9 cellular contexts compared by ENCODE assay signal in genomic region chr15:40334941-40335795, GRCh38. TPM values are rescaled to one million over a fixed set of nuclear protein-coding genes. Genes with fewer than 3 reads are reported as not detected.
A peak's percentile ranks its signal among the peaks of the same experiment; 100 is the strongest.
DNase-seq lines count a peak whose midpoint lies in the region; TF ChIP-seq lines count a peak whose summit lies in the region.
"Had no signal": no experiment of that assay in that cellular context is flagged by ENCODE, and none has a peak within 500 bp of the region (broad histone marks: within the 10 kb centered on the region; RNA-seq: fewer than 3 reads in every experiment).

No MANE protein-coding gene starts in this region.

- H3K9me3 ChIP-seq in duodenal mucosa (ENCODE audit: control insufficient read depth in 1 of 2, low read length in 2 of 2) (no peaks in the 10 kb centered on the region), skeletal muscle tissue (ENCODE audit: control insufficient read depth in 3 of 3, low read length in 3 of 3) (no peaks in the 10 kb centered on the region)

- peaks cover 57% of the 10 kb centered on the region in 2 donors for H3K4me1 ChIP-seq in duodenal mucosa (ENCODE audit: control insufficient read depth in 1 of 2, insufficient read depth in 2 of 2, low read length in 2 of 2)
- peaks cover 67 to 90% (median 79%) of the 10 kb centered on the region in 3 donors for H3K4me1 ChIP-seq in skeletal muscle tissue (ENCODE audit: control insufficient read depth in 3 of 3, insufficient read depth in 3 of 3, low read length in 3 of 3)

- DNase-seq in HT-29 (ENCODE audit: low spot score) (peak; percentile 39), NCI-H1436 treated with DMSO at 0.1 percent for 48 hours (lab: John Stamatoyannopoulos, UW) (no peak), SHP77 (lab: John Stamatoyannopoulos, UW) (no peak), GM10248 (ENCODE audit: extremely low spot score) (no peak)
- DNase-seq: activated CD4-positive, alpha-beta T cell treated with anti-CD3 and anti-CD28 coated beads for 36 hours; NCI-H146 had no signal

- H3K9ac ChIP-seq in duodenal mucosa (ENCODE audit: low read depth in 1 of 2, low read length in 2 of 2) (no peak overlapping the region), skeletal muscle tissue (ENCODE audit: low read depth in 1 of 3, low read length in 3 of 3) (peak overlapping the region in 2 of 3 donors; percentile 22 to 66)

- TF ChIP-seq CTCF in GM10248 (IDR thresholded peaks at IDR 0.05; ENCODE audit: control extremely low read depth, extremely low read depth, low read depth, missing control alignments) = no peak

- CTCF ChIA-PET in GM10248 (lab: Yijun Ruan, JAX) = interaction anchor here (0.8 to 16.1 kb wide), 16 partner anchors 7 to 548 kb away, joined by 3 to 263 read pairs (median 14); partner anchors contain the start of genes DISP2, INAFM2, PHGR1 and PLCB2

- H3K4me3 ChIP-seq in duodenal mucosa (ENCODE audit: low read depth in 1 of 2, low read length in 2 of 2) = no peak overlapping the region
- no peak overlapping the region for H3K4me3 ChIP-seq in skeletal muscle tissue (ENCODE audit: low read length in 3 of 3)

- no peaks in the 10 kb centered on the region for H3K27me3 ChIP-seq in duodenal mucosa (ENCODE audit: control insufficient read depth in 1 of 2, insufficient read depth in 2 of 2, low read length in 2 of 2)
- no peaks in the 10 kb centered on the region for H3K27me3 ChIP-seq in skeletal muscle tissue (ENCODE audit: control insufficient read depth in 3 of 3, insufficient read depth in 3 of 3, low read length in 3 of 3)

- POLR2A ChIA-PET in GM10248 (lab: Yijun Ruan, JAX) = interaction anchor here (1.7 kb wide), 1 partner anchor 12 kb away, joined by 4 read pairs; the partner anchor contains the start of gene INAFM2

- H3K36me3 ChIP-seq in duodenal mucosa (ENCODE audit: control insufficient read depth in 1 of 2, insufficient read depth in 2 of 2, low read length in 2 of 2) (no peaks in the 10 kb centered on the region), skeletal muscle tissue (ENCODE audit: control insufficient read depth in 3 of 3, insufficient read depth in 3 of 3, low read length in 3 of 3) (peaks cover 18 to 33% (median 19%) of the 10 kb centered on the region in 3 donors)

- H3K27ac ChIP-seq in duodenal mucosa (ENCODE audit: low read depth, low read length) (peak overlapping the region; percentile 77), skeletal muscle tissue (ENCODE audit: low read depth, low read length) (peak overlapping the region; percentile 73)

RNA-seq across cellular contexts. Expression of gene CCDC9B, which starts 5.6 kb away (rescaled TPM):
- total RNA-seq in HT-29 (2014; rRNA removed; shearing (Covaris generic)) = 15.3 and 16.4 TPM in 2 replicates
- total RNA-seq in skeletal muscle tissue = 2.1 TPM

RNA-seq across cellular contexts. Expression of gene INAFM2, which starts 11.7 kb away (rescaled TPM):
- total RNA-seq in HT-29 (2014; rRNA removed; shearing (Covaris generic)) = 7.9 and 10.2 TPM in 2 replicates
- total RNA-seq in skeletal muscle tissue = 11.5 TPM

RNA-seq across cellular contexts. Expression of gene PHGR1, which starts 15.7 kb away (rescaled TPM):
- 72.8 and 94.3 TPM in 2 replicates for total RNA-seq in HT-29 (2014; rRNA removed; shearing (Covaris generic))
- not detected for total RNA-seq in skeletal muscle tissue
- total RNA-seq: activated CD4-positive, alpha-beta T cell treated with anti-CD3 and anti-CD28 coated beads for 36 hours; OCI-LY7 had no signal

RNA-seq across cellular contexts. Expression of gene DISP2, which starts 22.9 kb away (rescaled TPM):
- 0.81 and 1.3 TPM in 2 replicates for total RNA-seq in HT-29 (2014; rRNA removed; shearing (Covaris generic))
- under 0.01 TPM for total RNA-seq in skeletal muscle tissue

RNA-seq across cellular contexts. Expression of gene PLCB2, which starts 27.4 kb away (rescaled TPM):
- 0.38 and 0.91 TPM in 2 replicates for total RNA-seq in HT-29 (2014; rRNA removed; shearing (Covaris generic))
- total RNA-seq in skeletal muscle tissue = 3.7 TPM

Comparison
In these comparisons a context has a peak if more than half of its experiments do, and no peak if none do; other contexts are left out.
1. H3K9ac ChIP-seq: peak in skeletal muscle tissue (2 of 3); none in duodenal mucosa (0 of 2).
2. RNA of gene PHGR1, which starts 15.7 kb away (total RNA-seq): 72.8 to 94.3 TPM in HT-29; not detected in skeletal muscle tissue (single experiment); every median in the first group is over 10 times any median in the second.